Comparison of ENCODE assay signal across 8 cellular contexts in genomic region chr2:197256021-197256420, GRCh38. TPM values are rescaled to one million over a fixed set of nuclear protein-coding genes. Genes with fewer than 3 reads are reported as not detected.
DNase-seq lines count a peak whose midpoint lies in the region; ATAC-seq and TF ChIP-seq lines count a peak whose summit lies in the region.

No MANE protein-coding gene starts in this region.

- intact Hi-C loops in CD14-positive monocyte (cut with micrococcal nuclease), result loop anchor here (5.0 to 10.0 kb wide), 4 partner anchors 36 to 51 kb away; no protein-coding TSS in a partner anchor

- TF ChIP-seq CTCF in CD14-positive monocyte (IDR thresholded peaks at IDR 0.05), result no peak
- TF ChIP-seq CTCF in endothelial cell (IDR thresholded peaks at IDR 0.05; ENCODE audit: unreplicated experiment), result no peak

- H3K9me3 Mint-ChIP-seq in CD14-positive monocyte (peaks cover 0 to 3% (median 0%) of the 10 kb centered on the region in 7 donors), endothelial cell (ENCODE audit: unreplicated experiment) (no peaks in the 10 kb centered on the region)
- no peaks in the 10 kb centered on the region for H3K9me3 Mint-ChIP-seq in activated naive CD8-positive, alpha-beta T cell treated with anti-CD3 and anti-CD28 coated beads, Interleukin-2, amount 50 U/mL, for 24 hours
- H3K9me3 Mint-ChIP-seq in natural killer cell treated with Interleukin-12 subunit alpha and Interleukin-12 subunit beta and Interleukin-15 and Interleukin-18, amount 100 ng/mL, for 72 hours, result no peaks in the 10 kb centered on the region

- in situ Hi-C loops in GM23248 (cut with MboI), result no loop called here

- H3K4me1 ChIP-seq in GM23248 (ENCODE audit: insufficient read depth), result peaks cover 34% of the 10 kb centered on the region

- H4K20me1 ChIP-seq in GM23248 (ENCODE audit: insufficient read depth), result no peaks in the 10 kb centered on the region

- peak overlapping the region; percentile 63 for H3K4me2 ChIP-seq in GM23248 (ENCODE audit: unreplicated experiment)

- H3K4me1 Mint-ChIP-seq in CD14-positive monocyte (peaks cover 64% of the 10 kb centered on the region), endothelial cell (ENCODE audit: unreplicated experiment) (peaks cover 12% of the 10 kb centered on the region)
- H3K4me1 Mint-ChIP-seq in activated naive CD8-positive, alpha-beta T cell treated with anti-CD3 and anti-CD28 coated beads, Interleukin-2, amount 50 U/mL, for 24 hours, result peaks cover 84% of the 10 kb centered on the region
- peaks cover 67 to 78% of the 10 kb centered on the region in 2 donors for H3K4me1 Mint-ChIP-seq in natural killer cell treated with Interleukin-12 subunit alpha and Interleukin-12 subunit beta and Interleukin-15 and Interleukin-18, amount 100 ng/mL, for 72 hours (ENCODE audit: low read depth in 2 of 2)

- H3K27ac ChIP-seq in GM23248, result peak overlapping the region; percentile 67

- H3K27me3 Mint-ChIP-seq in CD14-positive monocyte (ENCODE audit: low read depth in 3 of 3) (peaks cover 0 to 2% (median 0%) of the 10 kb centered on the region in 3 donors), endothelial cell (ENCODE audit: unreplicated experiment) (no peaks in the 10 kb centered on the region)
- no peaks in the 10 kb centered on the region for H3K27me3 Mint-ChIP-seq in activated naive CD8-positive, alpha-beta T cell treated with anti-CD3 and anti-CD28 coated beads, Interleukin-2, amount 50 U/mL, for 24 hours
- H3K27me3 Mint-ChIP-seq in natural killer cell treated with Interleukin-12 subunit alpha and Interleukin-12 subunit beta and Interleukin-15 and Interleukin-18, amount 100 ng/mL, for 72 hours, result no peaks in the 10 kb centered on the region

- H3K36me3 Mint-ChIP-seq in CD14-positive monocyte (peaks cover 2 to 4% of the 10 kb centered on the region in 2 donors), endothelial cell (ENCODE audit: low read depth, unreplicated experiment) (no peaks in the 10 kb centered on the region)
- H3K36me3 Mint-ChIP-seq in activated naive CD8-positive, alpha-beta T cell treated with anti-CD3 and anti-CD28 coated beads, Interleukin-2, amount 50 U/mL, for 24 hours (ENCODE audit: low read depth), result peaks cover 10% of the 10 kb centered on the region
- peaks cover 6% of the 10 kb centered on the region for H3K36me3 Mint-ChIP-seq in natural killer cell treated with Interleukin-12 subunit alpha and Interleukin-12 subunit beta and Interleukin-15 and Interleukin-18, amount 100 ng/mL, for 72 hours

- ATAC-seq in activated naive CD8-positive, alpha-beta T cell treated with anti-CD3 and anti-CD28 coated beads, Interleukin-2, amount 50 U/mL, for 24 hours, result no peak
- ATAC-seq in natural killer cell treated with Interleukin-12 subunit alpha and Interleukin-12 subunit beta and Interleukin-15 and Interleukin-18, amount 100 ng/mL, for 72 hours, result no peak
- ATAC-seq in HG03025 (IDR thresholded peaks at IDR 0.05; ENCODE audit: low FRiP score, unreplicated experiment), result no peak

- peak overlapping the region; percentile 68 to 89 for H3K4me3 Mint-ChIP-seq in CD14-positive monocyte
- H3K4me3 Mint-ChIP-seq in activated naive CD8-positive, alpha-beta T cell treated with anti-CD3 and anti-CD28 coated beads, Interleukin-2, amount 50 U/mL, for 24 hours, result peak overlapping the region; percentile 84
- peak overlapping the region; percentile 82 for H3K4me3 Mint-ChIP-seq in natural killer cell treated with Interleukin-12 subunit alpha and Interleukin-12 subunit beta and Interleukin-15 and Interleukin-18, amount 100 ng/mL, for 72 hours
- H3K4me3 Mint-ChIP-seq in endothelial cell (ENCODE audit: unreplicated experiment), result no peak overlapping the region

- peak overlapping the region; percentile 51 for H3K9ac ChIP-seq in GM23248

- H3K4me3 ChIP-seq in GM23248, result peak overlapping the region; percentile 44

- peak overlapping the region; percentile 68 for H2AFZ ChIP-seq in GM23248

- H3F3A ChIP-seq in GM23248 (ENCODE audit: insufficient read depth), result peaks cover 28% of the 10 kb centered on the region

- peak overlapping the region; percentile 98 to 100 (median 99) for H3K27ac Mint-ChIP-seq in CD14-positive monocyte
- peak overlapping the region; percentile 93 for H3K27ac Mint-ChIP-seq in activated naive CD8-positive, alpha-beta T cell treated with anti-CD3 and anti-CD28 coated beads, Interleukin-2, amount 50 U/mL, for 24 hours
- H3K27ac Mint-ChIP-seq in natural killer cell treated with Interleukin-12 subunit alpha and Interleukin-12 subunit beta and Interleukin-15 and Interleukin-18, amount 100 ng/mL, for 72 hours, result peak overlapping the region; percentile 89 to 98
- no peak overlapping the region for H3K27ac Mint-ChIP-seq in endothelial cell (ENCODE audit: unreplicated experiment)

- H3K36me3 ChIP-seq in GM23248 (ENCODE audit: low read depth), result no peaks in the 10 kb centered on the region

- H3K27me3 ChIP-seq in GM23248 (replicated peaks; ENCODE audit: insufficient read depth), result no peaks in the 10 kb centered on the region

- H3K9me3 ChIP-seq in GM23248 (ENCODE audit: low read depth), result no peaks in the 10 kb centered on the region

- H3K79me2 ChIP-seq in GM23248 (ENCODE audit: insufficient read depth), result no peaks in the 10 kb centered on the region

- no peaks in the 10 kb centered on the region for H3K9me2 ChIP-seq in GM23248 (ENCODE audit: insufficient read depth)

- DNase-seq in CD14-positive monocyte (ENCODE audit: low spot score) (no peak), GM23248 (no peak), NCI-H1105 treated with DMSO at 0.1 percent for 48 hours (lab: John Stamatoyannopoulos, UW) (no peak), endothelial cell (ENCODE audit: low spot score) (no peak), midbrain (lab: John Stamatoyannopoulos, UW) (no peak)
- DNase-seq in activated naive CD8-positive, alpha-beta T cell treated with anti-CD3 and anti-CD28 coated beads, Interleukin-2, amount 50 U/mL, for 24 hours, result no peak
- no peak for DNase-seq in natural killer cell treated with Interleukin-12 subunit alpha and Interleukin-12 subunit beta and Interleukin-15 and Interleukin-18, amount 100 ng/mL, for 72 hours (ENCODE audit: low spot score)

RNA-seq across cellular contexts. Expression of gene ANKRD44, which starts 54.6 kb away (rescaled TPM):
- polyA plus RNA-seq in CD14-positive monocyte (10 to 100 TPM; 64.9 to 91.9 TPM), GM23248 (2016; fragmentation: Nextera tagmentation; extraction: Ambion mirVana) (2.7 and 2.9 TPM in 2 replicates)
- total RNA-seq in GM23248 (2014; rRNA removed; shearing (Covaris generic)), result 4.9 and 8.9 TPM in 2 replicates
- 100 to 1,000 TPM; 307 to 413 TPM for total RNA-seq in natural killer cell treated with Interleukin-12 subunit alpha and Interleukin-12 subunit beta and Interleukin-15 and Interleukin-18, amount 100 ng/mL, for 72 hours
- total RNA-seq in endothelial cell (ENCODE audit: unreplicated experiment), result 8.1 TPM

Comparison
In these comparisons a context has a peak if more than half of its experiments do, and no peak if none do; other contexts are left out.
1. RNA of gene ANKRD44, which starts 54.6 kb away (total RNA-seq): 307 to 413 TPM in natural killer cell treated with Interleukin-12 subunit alpha and Interleukin-12 subunit beta and Interleukin-15 and Interleukin-18, amount 100 ng/mL, for 72 hours; 8.1 TPM in endothelial cell (single experiment) and 4.9 to 8.9 TPM in GM23248; every median in the first group is over 10 times any median in the second.